ENCODE assay signal across 34 cellular contexts in genomic region chr12:127425474-127425873, GRCh38.
"Had no signal": no experiment of that assay in that cellular context is flagged by ENCODE, and none has a peak within 500 bp of the region (broad histone marks: within the 10 kb centered on the region; RNA-seq: fewer than 3 reads in every experiment).

No MANE protein-coding gene starts in this region.

- ATAC-seq: activated CD8-positive, alpha-beta T cell treated with anti-CD3 and anti-CD28 coated beads for 36 hours; activated naive CD4-positive, alpha-beta T cell treated with anti-CD3 and anti-CD28 coated beads, Interleukin-2, amount 50 U/mL, for 72 hours; activated T-cell treated with anti-CD3 and anti-CD28 coated beads, Interleukin-2, amount 50 U/mL, for 4 hours; activated T-cell treated with anti-CD3 and anti-CD28 coated beads, Interleukin-2, amount 50 U/mL, for 72 hours; activated T-helper 17 cell treated with anti-CD3 and anti-CD28 coated beads, Interleukin-2, amount 50 U/mL, for 72 hours; body of pancreas had no signal

- H3K27ac Mint-ChIP-seq: activated B cell treated with CpG ODN at 0.5 μM for 24 hours; activated CD4-positive, alpha-beta memory T cell treated with anti-CD3 and anti-CD28 coated beads for 36 hours; activated CD4-positive, alpha-beta T cell treated with anti-CD3 and anti-CD28 coated beads, Interleukin-2, amount 10 ng/mL, durations not matched to agents 24 days and 14 days; activated CD8-positive, alpha-beta T cell treated with anti-CD3 and anti-CD28 coated beads for 36 hours; activated naive CD4-positive, alpha-beta T cell treated with anti-CD3 and anti-CD28 coated beads for 36 hours; activated naive CD4-positive, alpha-beta T cell treated with anti-CD3 and anti-CD28 coated beads, Interleukin-2, amount 50 U/mL, for 72 hours; activated naive CD8-positive, alpha-beta T cell treated with anti-CD3 and anti-CD28 coated beads for 36 hours; activated T-cell treated with anti-CD3 and anti-CD28 coated beads, Interleukin-2, amount 50 U/mL, for 72 hours; activated T-helper 1 cell treated with anti-CD3 and anti-CD28 coated beads, Interleukin-12 subunit alpha, Interleukin-12 subunit beta, Interleukin-2, Interleukin-4 antibody, amounts not matched to agents 30 ng/mL and 10 ng/mL and 1 ng/mL, durations not matched to agents 14 hours and 24 hours and 36 hours; activated T-helper 17 cell treated with anti-CD3 and anti-CD28 coated beads, Interleukin-2, amount 50 U/mL, for 72 hours; T-helper 1 cell treated with Interleukin-12 subunit alpha and Interleukin-12 subunit beta and Interleukin-4 antibody, amounts not matched to agents 30 μg/mL and 1 μg/mL, for 36 hours; T-helper 2 cell treated with Interferon-gamma antibody and Interleukin-4, amounts not matched to agents 5 μg/mL and 100 μg/mL, for 36 hours had no signal

- H3K9me3 ChIP-seq: adrenal gland, body of pancreas, breast epithelium had no signal

- H3K4me1 Mint-ChIP-seq: activated B cell treated with CpG ODN at 0.5 μM for 24 hours; activated CD4-positive, alpha-beta T cell treated with anti-CD3 and anti-CD28 coated beads, Interleukin-2, amount 10 ng/mL, durations not matched to agents 24 days and 14 days; activated naive CD8-positive, alpha-beta T cell treated with anti-CD3 and anti-CD28 coated beads for 36 hours; activated T-helper 17 cell treated with anti-CD3 and anti-CD28 coated beads, Interleukin-2, amount 50 U/mL, for 72 hours had no signal

- H3K36me3 ChIP-seq: adrenal gland, brain microvascular endothelial cell, breast epithelium had no signal

- H3K9me3 Mint-ChIP-seq: activated CD4-positive, alpha-beta memory T cell treated with anti-CD3 and anti-CD28 coated beads for 36 hours; activated naive CD4-positive, alpha-beta T cell treated with anti-CD3 and anti-CD28 coated beads for 36 hours; activated T-cell treated with anti-CD3 and anti-CD28 coated beads, Interleukin-2, amount 50 U/mL, for 4 hours; activated T-helper 17 cell treated with anti-CD3 and anti-CD28 coated beads, Interleukin-2, amount 50 U/mL, for 72 hours had no signal

- H3K4me3 Mint-ChIP-seq: activated B cell treated with CpG ODN at 0.5 μM for 24 hours; activated CD4-positive, alpha-beta memory T cell treated with anti-CD3 and anti-CD28 coated beads for 36 hours; activated CD4-positive, alpha-beta T cell treated with anti-CD3 and anti-CD28 coated beads, Interleukin-2, amount 10 ng/mL, durations not matched to agents 24 days and 14 days; activated CD8-positive, alpha-beta T cell treated with anti-CD3 and anti-CD28 coated beads for 36 hours; activated naive CD4-positive, alpha-beta T cell treated with anti-CD3 and anti-CD28 coated beads for 36 hours; activated naive CD8-positive, alpha-beta T cell treated with anti-CD3 and anti-CD28 coated beads for 36 hours; activated T-cell treated with anti-CD3 and anti-CD28 coated beads, Interleukin-2, amount 50 U/mL, for 4 hours; activated T-cell treated with anti-CD3 and anti-CD28 coated beads, Interleukin-2, amount 50 U/mL, for 72 hours; activated T-helper 1 cell treated with anti-CD3 and anti-CD28 coated beads, Interleukin-12 subunit alpha, Interleukin-12 subunit beta, Interleukin-2, Interleukin-4 antibody, amounts not matched to agents 30 ng/mL and 10 ng/mL and 1 ng/mL, durations not matched to agents 14 hours and 24 hours and 36 hours; activated T-helper 17 cell treated with anti-CD3 and anti-CD28 coated beads, Interleukin-2, amount 50 U/mL, for 72 hours; T-helper 1 cell treated with Interleukin-12 subunit alpha and Interleukin-12 subunit beta and Interleukin-4 antibody, amounts not matched to agents 30 μg/mL and 1 μg/mL, for 36 hours; T-helper 2 cell treated with Interferon-gamma antibody and Interleukin-4, amounts not matched to agents 5 μg/mL and 100 μg/mL, for 36 hours had no signal

- H3K4me1 ChIP-seq: adrenal gland, body of pancreas, breast epithelium had no signal

- H3K27me3 ChIP-seq: adrenal gland, body of pancreas, brain microvascular endothelial cell, breast epithelium had no signal

- DNase-seq: activated B cell treated with CpG ODN at 0.5 μM for 24 hours; activated CD4-positive, alpha-beta memory T cell treated with anti-CD3 and anti-CD28 coated beads for 36 hours; activated CD4-positive, alpha-beta T cell treated with anti-CD3 and anti-CD28 coated beads for 4 hours; activated CD4-positive, alpha-beta T cell treated with anti-CD3 and anti-CD28 coated beads, Interleukin-2, amount 10 ng/mL, durations not matched to agents 24 days and 14 days; activated CD4-positive, alpha-beta T cell treated with anti-CD3 and anti-CD28 coated beads, Interleukin-2, amount 50 U/mL, for 1 hour; activated CD4-positive, alpha-beta T cell treated with anti-CD3 and anti-CD28 coated beads, Interleukin-2, amount 50 U/mL, for 4 hours; activated CD4-positive, CD25-positive, alpha-beta regulatory T cell treated with anti-CD3 and anti-CD28 coated beads, Interleukin-2, amount 50 U/mL, for 72 hours; activated CD8-positive, alpha-beta memory T cell treated with anti-CD3 and anti-CD28 coated beads, Interleukin-2, amount 50 U/mL, for 4 hours; activated CD8-positive, alpha-beta T cell treated with anti-CD3 and anti-CD28 coated beads for 36 hours; activated effector memory CD4-positive, alpha-beta T cell treated with anti-CD3 and anti-CD28 coated beads, Interleukin-2, amount 50 U/mL, for 16 hours; activated gamma-delta T cell treated with Interleukin-2 at 50 U/mL for 16 hours; activated naive CD4-positive, alpha-beta T cell; activated naive CD4-positive, alpha-beta T cell treated with anti-CD3 and anti-CD28 coated beads for 36 hours; activated naive CD4-positive, alpha-beta T cell treated with anti-CD3 and anti-CD28 coated beads, Interleukin-2, amount 50 U/mL, for 16 hours; activated naive CD8-positive, alpha-beta T cell treated with anti-CD3 and anti-CD28 coated beads for 36 hours; activated T-cell treated with anti-CD3 and anti-CD28 coated beads for 4 hours; activated T-cell treated with anti-CD3 and anti-CD28 coated beads, Interleukin-2, amount 50 U/mL, for 1 hour; activated T-cell treated with anti-CD3 and anti-CD28 coated beads, Interleukin-2, amount 50 U/mL, for 4 hours; activated T-cell treated with anti-CD3 and anti-CD28 coated beads, Interleukin-2, amount 50 U/mL, for 72 hours; adrenal gland; amniotic stem cell; aorta; body of pancreas; brain microvascular endothelial cell; central memory CD4-positive, alpha-beta T cell; T-helper 2 cell; T-helper 9 cell had no signal

- H3K4me3 ChIP-seq: adrenal gland, body of pancreas, breast epithelium had no signal

- H3K27ac ChIP-seq: adrenal gland, body of pancreas, brain microvascular endothelial cell, breast epithelium, VCaP had no signal

- H3K27me3 Mint-ChIP-seq: activated B cell treated with CpG ODN at 0.5 μM for 24 hours; activated CD4-positive, alpha-beta memory T cell treated with anti-CD3 and anti-CD28 coated beads for 36 hours; activated CD4-positive, alpha-beta T cell treated with anti-CD3 and anti-CD28 coated beads, Interleukin-2, amount 10 ng/mL, durations not matched to agents 24 days and 14 days; activated CD8-positive, alpha-beta T cell treated with anti-CD3 and anti-CD28 coated beads for 36 hours; activated naive CD8-positive, alpha-beta T cell treated with anti-CD3 and anti-CD28 coated beads for 36 hours had no signal

- H3K36me3 Mint-ChIP-seq: activated CD4-positive, alpha-beta memory T cell treated with anti-CD3 and anti-CD28 coated beads for 36 hours; activated naive CD4-positive, alpha-beta T cell treated with anti-CD3 and anti-CD28 coated beads, Interleukin-2, amount 50 U/mL, for 72 hours; activated naive CD8-positive, alpha-beta T cell treated with anti-CD3 and anti-CD28 coated beads for 36 hours had no signal
